14 cellular contexts compared by ENCODE assay signal in genomic region chr20:35467339-35468224, GRCh38. TPM values are rescaled to one million over a fixed set of nuclear protein-coding genes. Genes with fewer than 3 reads are reported as not detected.
A peak's percentile ranks its signal among the peaks of the same experiment; 100 is the strongest.
DNase-seq lines count a peak whose midpoint lies in the region; ATAC-seq and TF ChIP-seq lines count a peak whose summit lies in the region.
"Had no signal": no experiment of that assay in that cellular context is flagged by ENCODE, and none has a peak within 500 bp of the region (broad histone marks: within the 10 kb centered on the region; RNA-seq: fewer than 3 reads in every experiment).

No MANE protein-coding gene starts in this region.

- H3K4me3 Mint-ChIP-seq in activated CD4-positive, alpha-beta T cell treated with anti-CD3 and anti-CD28 coated beads, Interleukin-2, amount 10 ng/mL, durations not matched to agents 7 days and 5 days, result no peak overlapping the region
- no peak overlapping the region for H3K4me3 Mint-ChIP-seq in activated CD4-positive, alpha-beta T cell treated with anti-CD3 and anti-CD28 coated beads for 36 hours
- no peak overlapping the region for H3K4me3 Mint-ChIP-seq in activated B cell treated with CpG ODN at 0.5 μM for 24 hours
- H3K4me3 Mint-ChIP-seq in stimulated activated naive CD8-positive, alpha-beta T cell treated with anti-CD3 and anti-CD28 coated beads, Interleukin-15, amount 100 ng/mL, for 72 hours, result no peak overlapping the region

- H3K27me3 ChIP-seq in kidney epithelial cell (ENCODE audit: control insufficient read depth, insufficient read depth, low read length) (no peaks in the 10 kb centered on the region), skeletal muscle tissue (ENCODE audit: control insufficient read depth in 3 of 3, insufficient read depth in 3 of 3, low read length in 3 of 3) (no peaks in the 10 kb centered on the region)
- no peaks in the 10 kb centered on the region for H3K27me3 ChIP-seq in effector memory CD4-positive, alpha-beta T cell (replicated peaks; ENCODE audit: control insufficient read depth, insufficient read depth, low read length, poor library complexity, severe bottlenecking)
- H3K27me3 ChIP-seq: dorsolateral prefrontal cortex, left lung, testis had no signal

- H3K4me1 Mint-ChIP-seq in activated CD4-positive, alpha-beta T cell treated with anti-CD3 and anti-CD28 coated beads, Interleukin-2, amount 10 ng/mL, durations not matched to agents 7 days and 5 days, result peaks cover 5% of the 10 kb centered on the region
- H3K4me1 Mint-ChIP-seq in activated CD4-positive, alpha-beta T cell treated with anti-CD3 and anti-CD28 coated beads for 36 hours, result no peaks in the 10 kb centered on the region
- H3K4me1 Mint-ChIP-seq in activated B cell treated with CpG ODN at 0.5 μM for 24 hours, result peaks cover 25% of the 10 kb centered on the region
- no peaks in the 10 kb centered on the region for H3K4me1 Mint-ChIP-seq in stimulated activated naive CD8-positive, alpha-beta T cell treated with anti-CD3 and anti-CD28 coated beads, Interleukin-15, amount 100 ng/mL, for 72 hours

- H3K4me3 ChIP-seq in kidney epithelial cell (ENCODE audit: low read depth, low read length) (no peak overlapping the region), skeletal muscle tissue (ENCODE audit: low read length in 3 of 3) (no peak overlapping the region)
- H3K4me3 ChIP-seq in effector memory CD4-positive, alpha-beta T cell (ENCODE audit: insufficient read depth, low read depth, low read length, poor library complexity, severe bottlenecking), result no peak overlapping the region
- H3K4me3 ChIP-seq: dorsolateral prefrontal cortex, left lung, SK-N-MC, testis had no signal

- CTCF ChIA-PET in activated CD4-positive, alpha-beta T cell treated with anti-CD3 and anti-CD28 coated beads, Interleukin-2, amount 10 ng/mL, durations not matched to agents 7 days and 5 days (lab: Charles Lee), result interaction anchor here (0.6 to 5.3 kb wide), 5 partner anchors 11 to 70 kb away, joined by 3 to 26 read pairs (median 4); partner anchors contain the start of gene CEP250
- CTCF ChIA-PET in activated CD4-positive, alpha-beta T cell treated with anti-CD3 and anti-CD28 coated beads for 36 hours (lab: Charles Lee), result interaction anchor here (0.8 to 1.3 kb wide), 3 partner anchors 20 to 416 kb away, joined by 4 read pairs; no protein-coding TSS in a partner anchor
- CTCF ChIA-PET in activated B cell treated with CpG ODN at 0.5 μM for 24 hours (lab: Charles Lee), result interaction anchor here (0.6 to 7.9 kb wide), 4 partner anchors 12 to 417 kb away, joined by 3 to 57 read pairs (median 5); partner anchors contain the start of gene CEP250

- H3K9ac ChIP-seq in skeletal muscle tissue (ENCODE audit: low read depth in 1 of 3, low read length in 3 of 3), result peak overlapping the region in 2 of 3 donors; percentile 21 to 40

- no peaks in the 10 kb centered on the region for H3K9me3 ChIP-seq in skeletal muscle tissue (ENCODE audit: control insufficient read depth in 3 of 3, low read length in 3 of 3)
- no peaks in the 10 kb centered on the region for H3K9me3 ChIP-seq in effector memory CD4-positive, alpha-beta T cell (ENCODE audit: control insufficient read depth, low read length)
- H3K9me3 ChIP-seq: left lung, testis had no signal

- intact Hi-C loops in activated CD4-positive, alpha-beta T cell treated with anti-CD3 and anti-CD28 coated beads for 36 hours (cut with DNase I, micrococcal nuclease), result loop anchor here in 1 of 2 experiments (10.0 kb wide), 2 partner anchors 237 to 417 kb away; no protein-coding TSS in a partner anchor
- intact Hi-C loops in activated B cell treated with CpG ODN at 0.5 μM for 24 hours (cut with micrococcal nuclease), result loop anchor here (1.0 kb wide), 1 partner anchor 26 kb away; no protein-coding TSS in a partner anchor

- H3K9me3 Mint-ChIP-seq in activated CD4-positive, alpha-beta T cell treated with anti-CD3 and anti-CD28 coated beads, Interleukin-2, amount 10 ng/mL, durations not matched to agents 7 days and 5 days, result no peaks in the 10 kb centered on the region
- H3K9me3 Mint-ChIP-seq in activated CD4-positive, alpha-beta T cell treated with anti-CD3 and anti-CD28 coated beads for 36 hours (ENCODE audit: low read depth), result no peaks in the 10 kb centered on the region
- H3K9me3 Mint-ChIP-seq in activated B cell treated with CpG ODN at 0.5 μM for 24 hours, result no peaks in the 10 kb centered on the region
- no peaks in the 10 kb centered on the region for H3K9me3 Mint-ChIP-seq in stimulated activated naive CD8-positive, alpha-beta T cell treated with anti-CD3 and anti-CD28 coated beads, Interleukin-15, amount 100 ng/mL, for 72 hours

- peaks cover 2% of the 10 kb centered on the region for H3K36me3 Mint-ChIP-seq in activated CD4-positive, alpha-beta T cell treated with anti-CD3 and anti-CD28 coated beads, Interleukin-2, amount 10 ng/mL, durations not matched to agents 7 days and 5 days (ENCODE audit: low read depth)
- H3K36me3 Mint-ChIP-seq in activated CD4-positive, alpha-beta T cell treated with anti-CD3 and anti-CD28 coated beads for 36 hours (ENCODE audit: low read depth), result peaks cover 8% of the 10 kb centered on the region
- peaks cover 8% of the 10 kb centered on the region for H3K36me3 Mint-ChIP-seq in activated B cell treated with CpG ODN at 0.5 μM for 24 hours (ENCODE audit: low read depth)

- peak overlapping the region; percentile 56 for H3K27ac ChIP-seq in skeletal muscle tissue (ENCODE audit: low read depth, low read length)
- no peak overlapping the region for H3K27ac ChIP-seq in effector memory CD4-positive, alpha-beta T cell (ENCODE audit: insufficient read depth, low read length, poor library complexity, severe bottlenecking)
- H3K27ac ChIP-seq: left lung, SK-N-MC, testis had no signal

- H3K27ac Mint-ChIP-seq in activated CD4-positive, alpha-beta T cell treated with anti-CD3 and anti-CD28 coated beads, Interleukin-2, amount 10 ng/mL, durations not matched to agents 7 days and 5 days, result peak overlapping the region; percentile 55
- no peak overlapping the region for H3K27ac Mint-ChIP-seq in activated CD4-positive, alpha-beta T cell treated with anti-CD3 and anti-CD28 coated beads for 36 hours
- peak overlapping the region; percentile 24 for H3K27ac Mint-ChIP-seq in activated B cell treated with CpG ODN at 0.5 μM for 24 hours
- peak overlapping the region in 1 of 2 donors; percentile 95 for H3K27ac Mint-ChIP-seq in stimulated activated naive CD8-positive, alpha-beta T cell treated with anti-CD3 and anti-CD28 coated beads, Interleukin-15, amount 100 ng/mL, for 72 hours

- no peaks in the 10 kb centered on the region for H3K36me3 ChIP-seq in kidney epithelial cell (ENCODE audit: control insufficient read depth, insufficient read depth, low read length)
- H3K36me3 ChIP-seq in skeletal muscle tissue (ENCODE audit: control insufficient read depth in 3 of 3, insufficient read depth in 3 of 3, low read length in 3 of 3), result peaks cover 18 to 43% (median 27%) of the 10 kb centered on the region in 3 donors
- H3K36me3 ChIP-seq in effector memory CD4-positive, alpha-beta T cell (ENCODE audit: control insufficient read depth, insufficient read depth, low read length), result peaks cover 9% of the 10 kb centered on the region

- no peak for ATAC-seq in activated CD4-positive, alpha-beta T cell treated with anti-CD3 and anti-CD28 coated beads for 36 hours
- ATAC-seq in activated B cell treated with CpG ODN at 0.5 μM for 24 hours (ENCODE audit: low read depth), result no peak
- ATAC-seq in stimulated activated naive CD8-positive, alpha-beta T cell treated with anti-CD3 and anti-CD28 coated beads, Interleukin-15, amount 100 ng/mL, for 72 hours, result no peak
- no peak for ATAC-seq in GM19328 (IDR thresholded peaks at IDR 0.05; ENCODE audit: unreplicated experiment)
- ATAC-seq: left lung had no signal

- TF ChIP-seq CTCF in activated B cell treated with CpG ODN at 0.5 μM for 24 hours (IDR thresholded peaks at IDR 0.05) (no peak), kidney epithelial cell (IDR thresholded peaks at IDR 0.05; ENCODE audit: insufficient read depth, low read length, poor library complexity, severe bottlenecking) (no peak)

- DNase-seq in activated CD4-positive, alpha-beta T cell treated with anti-CD3 and anti-CD28 coated beads, Interleukin-2, amount 10 ng/mL, durations not matched to agents 7 days and 5 days, result no peak
- no peak for DNase-seq in activated CD4-positive, alpha-beta T cell treated with anti-CD3 and anti-CD28 coated beads for 36 hours
- DNase-seq in activated B cell treated with CpG ODN at 0.5 μM for 24 hours (no peak), kidney epithelial cell (ENCODE audit: low read depth) (peak; percentile 26)
- no peak for DNase-seq in stimulated activated naive CD8-positive, alpha-beta T cell treated with anti-CD3 and anti-CD28 coated beads, Interleukin-15, amount 100 ng/mL, for 72 hours
- no peak for DNase-seq in effector memory CD4-positive, alpha-beta T cell
- DNase-seq: dorsolateral prefrontal cortex, left lung, NCI-H187, testis had no signal

- peaks cover 22 to 35% (median 30%) of the 10 kb centered on the region in 3 donors for H3K4me1 ChIP-seq in skeletal muscle tissue (ENCODE audit: control insufficient read depth in 3 of 3, insufficient read depth in 3 of 3, low read length in 3 of 3)
- no peaks in the 10 kb centered on the region for H3K4me1 ChIP-seq in effector memory CD4-positive, alpha-beta T cell (ENCODE audit: control insufficient read depth, insufficient read depth, low read length, poor library complexity, severe bottlenecking)
- H3K4me1 ChIP-seq: left lung, testis had no signal

- POLR2A ChIA-PET in activated CD4-positive, alpha-beta T cell treated with anti-CD3 and anti-CD28 coated beads, Interleukin-2, amount 10 ng/mL, durations not matched to agents 7 days and 5 days (lab: Charles Lee), result no interaction called here
- POLR2A ChIA-PET in activated CD4-positive, alpha-beta T cell treated with anti-CD3 and anti-CD28 coated beads for 36 hours (lab: Charles Lee), result interaction anchor here (1.9 kb wide), 1 partner anchor 12 kb away, joined by 10 read pairs; the partner anchor contains the start of gene CEP250
- POLR2A ChIA-PET in activated B cell treated with CpG ODN at 0.5 μM for 24 hours (lab: Charles Lee), result no interaction called here

- H3K27me3 Mint-ChIP-seq in activated CD4-positive, alpha-beta T cell treated with anti-CD3 and anti-CD28 coated beads, Interleukin-2, amount 10 ng/mL, durations not matched to agents 7 days and 5 days, result no peaks in the 10 kb centered on the region
- H3K27me3 Mint-ChIP-seq in activated CD4-positive, alpha-beta T cell treated with anti-CD3 and anti-CD28 coated beads for 36 hours, result no peaks in the 10 kb centered on the region
- H3K27me3 Mint-ChIP-seq in activated B cell treated with CpG ODN at 0.5 μM for 24 hours, result no peaks in the 10 kb centered on the region
- H3K27me3 Mint-ChIP-seq in stimulated activated naive CD8-positive, alpha-beta T cell treated with anti-CD3 and anti-CD28 coated beads, Interleukin-15, amount 100 ng/mL, for 72 hours, result no peaks in the 10 kb centered on the region

RNA-seq across cellular contexts. Expression of gene CEP250, which starts 12.2 kb away (rescaled TPM):
- total RNA-seq in activated CD4-positive, alpha-beta T cell treated with anti-CD3 and anti-CD28 coated beads, Interleukin-2, amount 10 ng/mL, durations not matched to agents 7 days and 5 days, result 10 to 100 TPM; 56.8 to 75.4 TPM
- total RNA-seq in activated CD4-positive, alpha-beta T cell treated with anti-CD3 and anti-CD28 coated beads for 36 hours, result 10 to 100 TPM; 50.4 to 60.2 TPM
- 49.6 and 54.7 TPM in 2 replicates for total RNA-seq in activated B cell treated with CpG ODN at 0.5 μM for 24 hours
- 43.7 and 65.3 TPM in 2 replicates for total RNA-seq in kidney epithelial cell
- total RNA-seq in skeletal muscle tissue, result 14.6 TPM

RNA-seq across cellular contexts. Expression of gene GDF5, which starts 29.6 kb away (rescaled TPM):
- not detected for total RNA-seq in activated CD4-positive, alpha-beta T cell treated with anti-CD3 and anti-CD28 coated beads, Interleukin-2, amount 10 ng/mL, durations not matched to agents 7 days and 5 days
- total RNA-seq in activated CD4-positive, alpha-beta T cell treated with anti-CD3 and anti-CD28 coated beads for 36 hours, result not detected
- total RNA-seq in activated B cell treated with CpG ODN at 0.5 μM for 24 hours, result not detected in 2 replicates
- 1.9 and 2.9 TPM in 2 replicates for total RNA-seq in kidney epithelial cell
- total RNA-seq in skeletal muscle tissue, result 0.52 TPM
- total RNA-seq: A673 had no signal

RNA-seq across cellular contexts. Expression of gene UQCC1, which starts 55.8 kb away (rescaled TPM):
- 10 to 100 TPM; 46.9 to 48.6 TPM for total RNA-seq in activated CD4-positive, alpha-beta T cell treated with anti-CD3 and anti-CD28 coated beads, Interleukin-2, amount 10 ng/mL, durations not matched to agents 7 days and 5 days
- total RNA-seq in activated CD4-positive, alpha-beta T cell treated with anti-CD3 and anti-CD28 coated beads for 36 hours, result 10 to 100 TPM; 51.0 to 54.6 TPM
- total RNA-seq in activated B cell treated with CpG ODN at 0.5 μM for 24 hours (52.9 and 58.3 TPM in 2 replicates), kidney epithelial cell (25.2 and 33.9 TPM in 2 replicates), skeletal muscle tissue (33.4 TPM)
